Comparison of ENCODE assay signal across 10 cellular contexts in the genomic region with DNA sequence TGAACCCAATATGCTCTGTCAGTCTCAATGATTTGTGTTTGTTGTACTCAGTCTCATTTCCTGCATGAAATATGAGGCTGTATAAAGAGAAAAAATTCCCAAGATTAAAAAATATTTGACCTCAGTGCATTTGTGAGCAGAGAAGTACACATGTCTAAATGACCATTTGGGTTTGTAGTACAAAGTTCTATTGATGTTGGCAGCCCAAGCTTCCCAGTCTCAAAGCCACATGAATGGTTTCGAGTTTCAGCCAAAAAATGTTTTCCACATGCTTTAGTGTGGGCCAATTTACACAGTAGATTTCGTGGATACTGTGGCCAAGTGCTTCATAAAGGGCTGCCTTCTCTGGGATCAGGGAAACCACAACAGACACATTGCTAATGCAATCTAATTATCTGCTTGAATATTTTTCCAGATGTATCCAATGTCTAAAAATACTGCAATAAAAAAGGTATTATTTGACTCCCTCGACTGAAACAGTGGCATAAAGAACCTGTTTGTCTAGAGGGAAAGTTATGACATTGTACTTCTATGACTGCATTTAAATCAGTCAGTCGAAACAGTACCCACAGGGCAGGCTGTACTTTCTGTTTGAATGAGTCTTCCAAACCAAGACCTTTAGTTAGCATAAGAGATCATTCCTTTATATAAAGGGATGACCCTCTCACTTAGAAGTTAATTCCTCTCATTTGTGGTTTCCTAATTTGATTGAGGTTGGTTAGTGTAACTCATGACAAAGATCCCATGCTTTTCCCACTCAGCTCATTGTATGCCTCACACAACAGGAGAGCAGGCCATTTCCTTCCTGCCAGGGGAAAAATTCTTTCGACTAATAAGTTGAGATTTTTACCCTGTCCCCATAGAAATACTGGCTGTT.
DNase-seq lines count a peak whose midpoint lies in the region; ATAC-seq and TF ChIP-seq lines count a peak whose summit lies in the region.
"Had no signal": no experiment of that assay in that cellular context is flagged by ENCODE, and none has a peak within 500 bp of the region (broad histone marks: within the 10 kb centered on the region; RNA-seq: fewer than 3 reads in every experiment).

No MANE protein-coding gene starts in this region.

- ATAC-seq in heart left ventricle (peak; percentile 79 to 92 (median 86)), mucosa of descending colon (no peak)
- no peak for ATAC-seq in stimulated activated naive CD8-positive, alpha-beta T cell treated with anti-CD3 and anti-CD28 coated beads, Interleukin-15, Interleukin-2, amounts not matched to agents 100 U/mL and 50 U/mL, for 24 hours

- TF ChIP-seq CTCF in heart left ventricle (IDR thresholded peaks at IDR 0.05) (no peak), mucosa of descending colon (IDR thresholded peaks at IDR 0.05) (no peak), GM10248 (IDR thresholded peaks at IDR 0.05; ENCODE audit: control extremely low read depth, extremely low read depth, low read depth, missing control alignments) (no peak)

- H3K27me3 ChIP-seq in adipocyte (replicated peaks; ENCODE audit: control insufficient read depth, insufficient read depth, low read length) = peaks cover 24% of the 10 kb centered on the region
- H3K27me3 ChIP-seq in heart left ventricle = no peaks in the 10 kb centered on the region

- H3K27ac ChIP-seq in heart left ventricle = peak overlapping the region; percentile 64 to 86 (median 76)
- no peak overlapping the region for H3K27ac ChIP-seq in substantia nigra (ENCODE audit: low read depth, low read length, poor library complexity, severe bottlenecking)

- H3K4me1 ChIP-seq in adipocyte (ENCODE audit: control insufficient read depth, insufficient read depth, low read length) (peaks cover 33% of the 10 kb centered on the region), heart left ventricle (peaks cover 0 to 31% (median 16%) of the 10 kb centered on the region in 12 donors), mucosa of descending colon (ENCODE audit: low read depth) (no peaks in the 10 kb centered on the region)

- DNase-seq in H4 (ENCODE audit: low spot score) (peak; percentile 90), adipocyte (ENCODE audit: low read depth) (peak; percentile 97), heart left ventricle (peak in 3 of 5 donors; percentile 38 to 57 (median 55)), skeletal muscle cell (ENCODE audit: low read depth) (peak; percentile 70), mucosa of descending colon (no peak), substantia nigra (lab: John Stamatoyannopoulos, UW) (no peak), GM10248 (ENCODE audit: extremely low spot score) (no peak)
- no peak for DNase-seq in stimulated activated naive CD8-positive, alpha-beta T cell treated with anti-CD3 and anti-CD28 coated beads, Interleukin-15, Interleukin-2, amounts not matched to agents 100 U/mL and 50 U/mL, for 24 hours
- DNase-seq: posterior cingulate gyrus, SW 1271 had no signal

- POLR2A ChIA-PET in GM10248 (lab: Yijun Ruan, JAX) = no interaction called here

- peak overlapping the region; percentile 51 for H3K4me3 ChIP-seq in adipocyte (ENCODE audit: low read length)
- H3K4me3 ChIP-seq in heart left ventricle = peak overlapping the region in 1 of 12 donors; percentile 1
- H3K4me3 ChIP-seq in skeletal muscle cell (ENCODE audit: low read depth, low read length) = no peak overlapping the region
- H3K4me3 ChIP-seq in mucosa of descending colon = no peak overlapping the region

- intact Hi-C loops in heart left ventricle (cut with DNase I) (loop anchor here in 3 of 10 donors (5.0 to 10.0 kb wide), 2 partner anchors 63 to 874 kb away; no protein-coding TSS in a partner anchor), mucosa of descending colon (cut with DNase I, micrococcal nuclease) (no loop called here)

- peak overlapping the region; percentile 54 for H3K9ac ChIP-seq in adipocyte (ENCODE audit: low read length)

- H3K9me3 ChIP-seq in adipocyte (ENCODE audit: control insufficient read depth, low read length) (peaks cover 5% of the 10 kb centered on the region), heart left ventricle (no peaks in the 10 kb centered on the region), mucosa of descending colon (no peaks in the 10 kb centered on the region)

- 25 to 43% (median 38%) methylated on average over 5 of the region's 5 CpGs for WGBS in heart left ventricle, 4 donors

- CTCF ChIA-PET in GM10248 (lab: Yijun Ruan, JAX) = interaction anchor here (0.8 kb wide), 1 partner anchor 13 kb away, joined by 3 read pairs; no protein-coding TSS in a partner anchor

- H3K36me3 ChIP-seq in adipocyte (ENCODE audit: control insufficient read depth, insufficient read depth, low read length, severe bottlenecking) = no peaks in the 10 kb centered on the region
- no peaks in the 10 kb centered on the region for H3K36me3 ChIP-seq in heart left ventricle
- no peaks in the 10 kb centered on the region for H3K36me3 ChIP-seq in mucosa of descending colon (ENCODE audit: low read depth)

- TF ChIP-seq POLR2A in heart left ventricle (IDR thresholded peaks at IDR 0.05) = no peak

Comparison
In these comparisons a context has a peak if more than half of its experiments do, and no peak if none do; other contexts are left out.
1. DNase-seq: peak in H4 (single experiment), adipocyte (single experiment), heart left ventricle (3 of 5) and skeletal muscle cell (single experiment); none in mucosa of descending colon (0 of 3), stimulated activated naive CD8-positive, alpha-beta T cell treated with anti-CD3 and anti-CD28 coated beads, Interleukin-15, Interleukin-2, amounts not matched to agents 100 U/mL and 50 U/mL, for 24 hours (single experiment), substantia nigra (0 of 49) and GM10248 (single experiment).
2. ATAC-seq: peak in heart left ventricle (4 of 4); none in mucosa of descending colon (single experiment) and stimulated activated naive CD8-positive, alpha-beta T cell treated with anti-CD3 and anti-CD28 coated beads, Interleukin-15, Interleukin-2, amounts not matched to agents 100 U/mL and 50 U/mL, for 24 hours (single experiment).